In the genomic region with DNA sequence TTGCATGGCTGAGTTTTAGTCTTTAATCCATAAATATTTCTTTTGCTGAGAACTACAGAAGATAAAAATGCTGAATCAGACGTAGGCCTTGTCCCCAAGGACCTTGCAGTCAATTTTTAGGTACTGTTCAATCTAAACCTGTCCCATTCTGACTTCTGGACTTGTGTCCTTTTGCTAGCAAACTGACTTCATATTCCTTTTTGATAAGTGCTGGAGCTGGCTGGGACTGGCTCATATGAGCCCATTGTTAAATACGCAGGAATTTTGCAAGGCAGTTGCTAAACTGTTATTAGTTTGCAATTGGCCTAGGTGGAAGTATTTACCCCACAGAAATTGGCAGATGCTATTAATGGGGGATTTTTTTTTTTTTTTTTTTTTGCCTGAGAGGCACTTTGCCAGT, we compare ENCODE assay signal across 28 cellular contexts.
"Had no signal": no experiment of that assay in that cellular context is flagged by ENCODE, and none has a peak within 500 bp of the region (broad histone marks: within the 10 kb centered on the region; RNA-seq: fewer than 3 reads in every experiment).

No MANE protein-coding gene starts in this region.

- H3K27me3 ChIP-seq: stomach, suprapubic skin, testis, thyroid gland, tibial artery, tibial nerve, transverse colon, upper lobe of left lung, upper lobe of right lung, uterus, vagina had no signal

- H3K36me3 ChIP-seq: stomach, suprapubic skin, thoracic aorta, thyroid gland, tibial artery, tibial nerve, transverse colon, upper lobe of left lung, upper lobe of right lung, uterus, vagina had no signal

- H3K27me3 Mint-ChIP-seq: stimulated activated memory B cell treated with anti-CD40 and anti-IgM and Interleukin-4, amounts not matched to agents 10 μg/mL and 1 μg/mL and 100 μg/mL, for 72 hours; stimulated activated naive B cell treated with anti-CD40 and anti-IgM and Interleukin-4, amounts not matched to agents 10 μg/mL and 1 μg/mL and 100 μg/mL, for 72 hours; stimulated activated naive CD8-positive, alpha-beta T cell treated with anti-CD3 and anti-CD28 coated beads, Interleukin-15, amount 100 ng/mL, for 72 hours; stimulated activated naive CD8-positive, alpha-beta T cell treated with anti-CD3 and anti-CD28 coated beads, Interleukin-15, Interleukin-2, amounts not matched to agents 100 ng/mL and 50 ng/mL, for 24 hours; type B pancreatic cell had no signal

- H3K36me3 Mint-ChIP-seq: stimulated activated effector memory CD8-positive, alpha-beta T cell treated with anti-CD3 and anti-CD28 coated beads, Interleukin-12 subunit alpha, Interleukin-12 subunit beta, amount 100 ng/mL, for 72 hours; stimulated activated memory B cell treated with anti-CD40 and anti-IgM and Interleukin-4, amounts not matched to agents 10 μg/mL and 1 μg/mL and 100 μg/mL, for 72 hours; stimulated activated naive B cell treated with anti-CD40 and anti-IgM and Interleukin-4, amounts not matched to agents 10 μg/mL and 1 μg/mL and 100 μg/mL, for 72 hours; type B pancreatic cell had no signal

- H3K27ac ChIP-seq: stomach, suprapubic skin, testis, thoracic aorta, thyroid gland, tibial artery, tibial nerve, transverse colon, upper lobe of left lung, upper lobe of right lung, uterus, vagina had no signal

- FAIRE-seq: urothelium cell line had no signal

- H3K4me3 ChIP-seq: stomach, suprapubic skin, testis, thoracic aorta, thyroid gland, tibial artery, tibial nerve, transverse colon, upper lobe of left lung, upper lobe of right lung, uterus, vagina had no signal

- H3K27ac Mint-ChIP-seq: stimulated activated effector memory CD8-positive, alpha-beta T cell treated with anti-CD3 and anti-CD28 coated beads, Interleukin-12 subunit alpha, Interleukin-12 subunit beta, amount 100 ng/mL, for 72 hours; stimulated activated memory B cell treated with anti-CD40 and anti-IgM and Interleukin-4, amounts not matched to agents 10 μg/mL and 1 μg/mL and 100 μg/mL, for 72 hours; stimulated activated naive B cell treated with anti-CD40 and anti-IgM and Interleukin-4, amounts not matched to agents 10 μg/mL and 1 μg/mL and 100 μg/mL, for 72 hours; stimulated activated naive CD8-positive, alpha-beta T cell treated with anti-CD3 and anti-CD28 coated beads, Interleukin-15, Interleukin-2, amounts not matched to agents 100 ng/mL and 50 ng/mL, for 24 hours; type B pancreatic cell had no signal

- H3K9me3 ChIP-seq: suprapubic skin, testis, thoracic aorta, thyroid gland, tibial artery, tibial nerve, transverse colon, upper lobe of left lung, upper lobe of right lung, uterus, vagina had no signal

- ATAC-seq: stimulated activated effector memory CD8-positive, alpha-beta T cell treated with anti-CD3 and anti-CD28 coated beads, Interleukin-12 subunit alpha, Interleukin-12 subunit beta, amount 100 ng/mL, for 72 hours; stimulated activated memory B cell treated with anti-CD40 and anti-IgM and Interleukin-4, amounts not matched to agents 10 μg/mL and 1 μg/mL and 100 μg/mL, for 72 hours; stimulated activated naive B cell treated with anti-CD40 and anti-IgM and Interleukin-4, amounts not matched to agents 10 μg/mL and 1 μg/mL and 100 μg/mL, for 72 hours; stimulated activated naive CD8-positive, alpha-beta T cell treated with anti-CD3 and anti-CD28 coated beads, Interleukin-15, amount 100 ng/mL, for 72 hours; stimulated activated naive CD8-positive, alpha-beta T cell treated with anti-CD3 and anti-CD28 coated beads, Interleukin-15, Interleukin-2, amounts not matched to agents 100 U/mL and 50 U/mL, for 24 hours; upper lobe of right lung had no signal

- H3K4me3 Mint-ChIP-seq: stimulated activated effector memory CD8-positive, alpha-beta T cell treated with anti-CD3 and anti-CD28 coated beads, Interleukin-12 subunit alpha, Interleukin-12 subunit beta, amount 100 ng/mL, for 72 hours; stimulated activated memory B cell treated with anti-CD40 and anti-IgM and Interleukin-4, amounts not matched to agents 10 μg/mL and 1 μg/mL and 100 μg/mL, for 72 hours; stimulated activated naive B cell treated with anti-CD40 and anti-IgM and Interleukin-4, amounts not matched to agents 10 μg/mL and 1 μg/mL and 100 μg/mL, for 72 hours; stimulated activated naive CD8-positive, alpha-beta T cell treated with anti-CD3 and anti-CD28 coated beads, Interleukin-15, amount 100 ng/mL, for 72 hours; stimulated activated naive CD8-positive, alpha-beta T cell treated with anti-CD3 and anti-CD28 coated beads, Interleukin-15, Interleukin-2, amounts not matched to agents 100 ng/mL and 50 ng/mL, for 24 hours; type B pancreatic cell had no signal

- H3K4me1 ChIP-seq: stomach, suprapubic skin, testis, thyroid gland, tibial artery, tibial nerve, transverse colon, upper lobe of left lung, upper lobe of right lung, uterus, vagina had no signal

- DNase-seq: stimulated activated CD4-positive, alpha-beta T cell treated with anti-CD3 and anti-CD28 coated beads, Interleukin-2, amount 100 ng/mL, for 48 hours; stimulated activated CD4-positive, alpha-beta T cell treated with anti-CD3 and anti-CD28 coated beads, Interleukin-4, amount 100 ng/mL, for 1 hour; stimulated activated CD4-positive, alpha-beta T cell treated with anti-CD3 and anti-CD28 coated beads, Interleukin-4, amount 100 ng/mL, for 4 hours; stimulated activated CD8-positive, alpha-beta memory T cell treated with anti-CD3 and anti-CD28 coated beads, Interleukin-4, amount 100 ng/mL, for 48 hours; stimulated activated naive B cell treated with anti-CD40 and anti-IgM and Interleukin-4, amounts not matched to agents 10 μg/mL and 1 μg/mL and 100 μg/mL, for 72 hours; stimulated activated naive CD4-positive, alpha-beta T cell; stimulated activated naive CD4-positive, alpha-beta T cell treated with Interleukin-2 at 50 U/mL for 16 hours; stimulated activated naive CD8-positive, alpha-beta T cell treated with anti-CD3 and anti-CD28 coated beads, Interleukin-15, amount 100 ng/mL, for 72 hours; stimulated activated naive CD8-positive, alpha-beta T cell treated with anti-CD3 and anti-CD28 coated beads, Interleukin-15, Interleukin-2, amounts not matched to agents 100 U/mL and 50 U/mL, for 24 hours; stomach; substantia nigra; testis; thyroid gland; tibial artery; transverse colon; trophoblast cell; upper lobe of left lung; upper lobe of right lung; uterus had no signal

- H3K4me1 Mint-ChIP-seq: stimulated activated effector memory CD8-positive, alpha-beta T cell treated with anti-CD3 and anti-CD28 coated beads, Interleukin-12 subunit alpha, Interleukin-12 subunit beta, amount 100 ng/mL, for 72 hours; stimulated activated memory B cell treated with anti-CD40 and anti-IgM and Interleukin-4, amounts not matched to agents 10 μg/mL and 1 μg/mL and 100 μg/mL, for 72 hours; stimulated activated naive B cell treated with anti-CD40 and anti-IgM and Interleukin-4, amounts not matched to agents 10 μg/mL and 1 μg/mL and 100 μg/mL, for 72 hours; stimulated activated naive CD8-positive, alpha-beta T cell treated with anti-CD3 and anti-CD28 coated beads, Interleukin-15, amount 100 ng/mL, for 72 hours had no signal

- H3K9me3 Mint-ChIP-seq: type B pancreatic cell had no signal
